27 cellular contexts compared by ENCODE assay signal in genomic region chr1:58931024-58931423, GRCh38.
DNase-seq lines count a peak whose midpoint lies in the region; ATAC-seq, FAIRE-seq and TF ChIP-seq lines count a peak whose summit lies in the region.
"Had no signal": no experiment of that assay in that cellular context is flagged by ENCODE, and none has a peak within 500 bp of the region (broad histone marks: within the 10 kb centered on the region; RNA-seq: fewer than 3 reads in every experiment).

No MANE protein-coding gene starts in this region.

- TF ChIP-seq POLR2A in K562 (conservative IDR thresholded peaks at IDR 0.05): no peak

- no peaks in the 10 kb centered on the region for H3K9me3 Mint-ChIP-seq in Calu3 (ENCODE audit: low read depth, unreplicated experiment)
- H3K9me3 Mint-ChIP-seq: CD8-positive, alpha-beta memory T cell; HFFc6; IgD-negative memory B cell had no signal

- H4K8ac ChIP-seq in trophoblast cell (ENCODE audit: low read depth, low read length): no peak overlapping the region

- H3K36me3 ChIP-seq in K562 (ENCODE audit: control insufficient read depth, insufficient read depth, low read length) (no peaks in the 10 kb centered on the region), trophoblast cell (ENCODE audit: control insufficient read depth in 1 of 2, insufficient read depth in 2 of 2, low read length in 2 of 2) (no peaks in the 10 kb centered on the region)
- H3K36me3 ChIP-seq: BE2C, HAP-1, SJCRH30 had no signal

- POLR2A ChIA-PET in K562 (lab: Yijun Ruan, JAX): no interaction called here

- no peak for ATAC-seq in K562
- ATAC-seq: Right ventricle myocardium inferior, SK-N-SH treated with all-trans-retinoic acid at 6 μM for 48 hours had no signal

- in situ Hi-C loops in K562 (cut with MboI) (no loop called here), G401 (cut with HindIII; ENCODE audit: low sequenced_read_pairs) (no loop called here)

- no peak overlapping the region for H3K4me2 ChIP-seq in K562 (ENCODE audit: insufficient read depth, low read length)
- no peak overlapping the region for H3K4me2 ChIP-seq in trophoblast cell (ENCODE audit: low read length)

- no peak for TF ChIP-seq EP300 in K562 (IDR thresholded peaks at IDR 0.05; ENCODE audit: low read length)

- H3K4me1 ChIP-seq in K562 (replicated peaks in 1 of 2; ENCODE audit: control insufficient read depth in 2 of 2, insufficient read depth in 2 of 2, low read length in 2 of 2) (peaks cover 7 to 19% of the 10 kb centered on the region in 2 experiments), trophoblast cell (ENCODE audit: control insufficient read depth in 1 of 2, insufficient read depth in 2 of 2, low read length in 2 of 2) (peaks cover 16 to 18% of the 10 kb centered on the region in 2 experiments)
- H3K4me1 ChIP-seq: BE2C, HAP-1 had no signal

- 0 out of 2 replicates have a peak, but pooled peaks cover 3% of the 10 kb centered on the region for H3K9me3 ChIP-seq in K562 (replicated peaks; ENCODE audit: control insufficient read depth, insufficient read depth, low read depth, low read length)
- H3K9me3 ChIP-seq in trophoblast cell (ENCODE audit: insufficient read depth, low read depth, low read length): no peaks in the 10 kb centered on the region
- H3K9me3 ChIP-seq: BE2C, HAP-1 had no signal

- peak overlapping the region; percentile 41 for H4K91ac ChIP-seq in trophoblast cell (ENCODE audit: low read depth, low read length)

- H2BK5ac ChIP-seq in trophoblast cell (ENCODE audit: low read depth, low read length, poor library complexity): no peak overlapping the region

- no peak overlapping the region for H3K4me3 Mint-ChIP-seq in Calu3 (ENCODE audit: low read depth, unreplicated experiment)
- H3K4me3 Mint-ChIP-seq: CD14-positive monocyte; CD8-positive, alpha-beta memory T cell; HFFc6; IgD-negative memory B cell had no signal

- H3K4ac ChIP-seq in trophoblast cell (ENCODE audit: low read depth, low read length): no peak overlapping the region

- DNase-seq in Calu3 (no peak), NCI-H2029 treated with DMSO at 0.1 percent for 48 hours (lab: John Stamatoyannopoulos, UW) (peak; percentile 46), K562 (ENCODE audit: extremely low read depth in 1 of 4, low spot score in 3 of 4) (no peak), trophoblast cell (no peak), EL (no peak), OCI-M1 (lab: John Stamatoyannopoulos, UW) (no peak), G401 (ENCODE audit: low spot score) (no peak)
- DNase-seq: ACHN; BE2C; CD8-positive, alpha-beta memory T cell; DMS153; DND-41; GOT3; HFFc6; NCI-H1092 treated with DMSO at 0.1 percent for 48 hours; NCI-H1436; NCI-H187 treated with DMSO at 0.1 percent for 48 hours; NCI-H2227 treated with DMSO at 0.1 percent for 48 hours; NCI-H69; SJCRH30; T-helper 2 cell had no signal

- H3K27ac ChIP-seq in K562 (ENCODE audit: extremely low read depth, low read depth, low read length) (no peak overlapping the region), trophoblast cell (ENCODE audit: low read depth, low read length) (no peak overlapping the region)
- H3K27ac ChIP-seq: SJCRH30 had no signal

- BruUV-seq in Calu3 (replicated peaks; lab: Mats Ljungman, UMichigan): no TSS peak
- no TSS peak for BruUV-seq in K562 (replicated peaks; lab: Mats Ljungman, UMichigan)

- peaks cover 15% of the 10 kb centered on the region for H3K36me3 Mint-ChIP-seq in Calu3 (ENCODE audit: insufficient read depth, unreplicated experiment)

- H3K9ac ChIP-seq in K562 (ENCODE audit: insufficient read depth in 1 of 2, low read depth in 2 of 2, low read length in 2 of 2) (no peak overlapping the region), trophoblast cell (ENCODE audit: low read length) (no peak overlapping the region)

- peak overlapping the region; percentile 83 for H3K27ac Mint-ChIP-seq in Calu3 (ENCODE audit: unreplicated experiment)
- H3K27ac Mint-ChIP-seq: HFFc6, IgD-negative memory B cell had no signal

- CTCF ChIA-PET in Calu3 (lab: Charles Lee) (no interaction called here), K562 (lab: Yijun Ruan, JAX; ENCODE audit: low intra/inter-chr PET ratio) (no interaction called here)

- no peak overlapping the region for H2BK12ac ChIP-seq in trophoblast cell (ENCODE audit: low read length)

- H3K9me1 ChIP-seq in K562 (ENCODE audit: control insufficient read depth, insufficient read depth, low read length): no peaks in the 10 kb centered on the region

- H3K14ac ChIP-seq in trophoblast cell (ENCODE audit: low read length): no peak overlapping the region

- H3K27me3 Mint-ChIP-seq in Calu3 (ENCODE audit: unreplicated experiment): no peaks in the 10 kb centered on the region

- H3K27me3 ChIP-seq in K562 (ENCODE audit: control insufficient read depth in 2 of 2, insufficient read depth in 2 of 2, low read length in 2 of 2) (peaks cover 0 to 3% of the 10 kb centered on the region in 2 experiments; a peak in 2 of 5 replicates), trophoblast cell (ENCODE audit: insufficient read depth, low read length) (no peaks in the 10 kb centered on the region)
- H3K27me3 ChIP-seq: BE2C, SJCRH30 had no signal

- H3K79me1 ChIP-seq in trophoblast cell (ENCODE audit: low read length): peaks cover 9% of the 10 kb centered on the region

- 48% methylated on average over 2 of the region's 2 CpGs for WGBS in K562 (ENCODE audit: insufficient coverage, low coverage, missing lambda C conversion rate)
- no CpG with 5 or more reads among the region's 2 CpGs for whole genome bisulfite sequencing in trophoblast cell (ENCODE audit: extremely low coverage, insufficient coverage, insufficient read length)

- H2AFZ ChIP-seq in K562 (ENCODE audit: low read depth, low read length): no peak overlapping the region
- H2AFZ ChIP-seq in trophoblast cell (ENCODE audit: insufficient read depth, low read length, poor library complexity): no peak overlapping the region

- no peak for TF ChIP-seq RAD21 in K562 (CRISPR knock-in tag; conservative IDR thresholded peaks at IDR 0.05 in 1 of 2, IDR thresholded peaks at IDR 0.05 in 1 of 2)

- H3K4me3 ChIP-seq in K562 (no peak overlapping the region), trophoblast cell (ENCODE audit: low read depth, low read length) (no peak overlapping the region)
- H3K4me3 ChIP-seq: HAP-1, SJCRH30 had no signal

- H3K4me1 Mint-ChIP-seq in Calu3 (ENCODE audit: low read depth, unreplicated experiment): peaks cover 76% of the 10 kb centered on the region

- H4K12ac ChIP-seq in trophoblast cell (ENCODE audit: low read depth, low read length): no peak overlapping the region

- no peaks in the 10 kb centered on the region for H3K79me2 ChIP-seq in K562 (ENCODE audit: control insufficient read depth, insufficient read depth, low read length)
- H3K79me2 ChIP-seq in trophoblast cell (ENCODE audit: control insufficient read depth, insufficient read depth, low read length, poor library complexity): no peaks in the 10 kb centered on the region

- H3K23ac ChIP-seq in trophoblast cell (ENCODE audit: low read length): no peak overlapping the region

- no peaks in the 10 kb centered on the region; the same call in 1 of the 2 replicates for H4K20me1 ChIP-seq in K562 (replicated peaks; ENCODE audit: control insufficient read depth, insufficient read depth, low read length)

- no peak for FAIRE-seq in K562 (lab: Jason Lieb, UNC)
- FAIRE-seq: RCC 7860 had no signal

- H3K18ac ChIP-seq in trophoblast cell (ENCODE audit: low read length): no peak overlapping the region

- no peak overlapping the region for H2BK120ac ChIP-seq in trophoblast cell (ENCODE audit: insufficient read depth, low read length, poor library complexity)

- no peak overlapping the region for H2AK5ac ChIP-seq in trophoblast cell (ENCODE audit: low read length)

- TF ChIP-seq CTCF in Calu3 (IDR thresholded peaks at IDR 0.05; ENCODE audit: unreplicated experiment) (no peak), K562 (IDR thresholded peaks at IDR 0.05 in 2 of 3, conservative IDR thresholded peaks at IDR 0.05 in 1 of 3; ENCODE audit: insufficient read depth in 2 of 3, low read depth in 1 of 3, low read length in 3 of 3) (no peak)

- intact Hi-C loops in Calu3 (cut with micrococcal nuclease; ENCODE audit: unreplicated experiment) (loop anchor here (10.0 kb wide), 1 partner anchor 144 kb away; no protein-coding TSS in a partner anchor), K562 (cut with micrococcal nuclease) (no loop called here)

TF ChIP-seq in K562, 482 proteins besides CTCF, POLR2A, EP300 and RAD21:
- TF ChIP-seq BCOR (IDR thresholded peaks at IDR 0.05) (peak; percentile 91), SMARCA5 (IDR thresholded peaks at IDR 0.05) (peak; percentile 46; the same call in 1 of the 2 replicates), HNRNPL (IDR thresholded peaks at IDR 0.05; ENCODE audit: low read depth, low read length) (no peak), RBM25 (IDR thresholded peaks at IDR 0.05; ENCODE audit: low read depth, low read length, severe bottlenecking) (peak; percentile 98)
